19 cellular contexts compared by ENCODE assay signal in the genomic region with DNA sequence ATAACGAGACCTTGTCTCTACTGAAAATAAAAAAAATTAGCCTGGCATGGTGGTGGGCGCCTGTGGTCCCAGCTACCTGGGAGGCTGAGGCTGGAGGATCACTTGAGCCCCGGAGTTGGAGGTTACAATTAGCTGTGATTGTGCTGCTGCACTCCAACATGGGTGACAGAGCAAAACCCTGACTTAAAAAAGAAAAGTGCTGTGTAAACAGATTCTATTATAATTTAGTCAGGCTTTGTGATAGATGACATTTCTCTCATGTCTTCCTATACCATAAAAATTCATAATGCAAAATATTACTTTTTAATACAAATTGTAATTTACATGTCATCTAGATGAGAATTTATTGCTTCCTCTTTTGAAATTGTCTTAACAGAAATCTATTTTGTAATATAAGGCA.
A peak's percentile ranks its signal among the peaks of the same experiment; 100 is the strongest.
DNase-seq lines count a peak whose midpoint lies in the region; ATAC-seq, FAIRE-seq and TF ChIP-seq lines count a peak whose summit lies in the region.
"Had no signal": no experiment of that assay in that cellular context is flagged by ENCODE, and none has a peak within 500 bp of the region (broad histone marks: within the 10 kb centered on the region; RNA-seq: fewer than 3 reads in every experiment).

No MANE protein-coding gene starts in this region.

- no peaks in the 10 kb centered on the region for H3K27me3 ChIP-seq in HepG2 (ENCODE audit: control insufficient read depth in 1 of 2, insufficient read depth in 2 of 2, low read length in 2 of 2)
- no peaks in the 10 kb centered on the region for H3K27me3 ChIP-seq in right lobe of liver
- no peaks in the 10 kb centered on the region for H3K27me3 ChIP-seq in WERI-Rb-1 (ENCODE audit: insufficient read depth, low read depth, severe bottlenecking)

- H3K79me2 ChIP-seq in HepG2 (ENCODE audit: insufficient read depth, low read length): no peaks in the 10 kb centered on the region

- H3K9me3 ChIP-seq in HepG2 (ENCODE audit: low read length) (no peaks in the 10 kb centered on the region), right lobe of liver (no peaks in the 10 kb centered on the region), WERI-Rb-1 (ENCODE audit: severe bottlenecking) (no peaks in the 10 kb centered on the region)
- H3K9me3 ChIP-seq: HAP-1 had no signal

- DNase-seq in HepG2 (ENCODE audit: low spot score) (no peak), right lobe of liver (no peak), GF-D8 (lab: John Stamatoyannopoulos, UW) (peak; percentile 23), mucosa of gallbladder (ENCODE audit: low spot score) (no peak), WERI-Rb-1 (no peak)
- DNase-seq: ACHN; C1 segment of cervical spinal cord; Calu3; CD4-positive, alpha-beta memory T cell; COR-L47; DMS53; DMS79 treated with DMSO at 0.1 percent for 48 hours; GOT3; HFFc6 had no signal

- no peaks in the 10 kb centered on the region for H4K20me1 ChIP-seq in HepG2 (ENCODE audit: insufficient read depth, low read length)

- H3K9ac ChIP-seq in HepG2 (ENCODE audit: insufficient read depth, low read depth, low read length): no peak overlapping the region

- H3K4me2 ChIP-seq in HepG2 (ENCODE audit: low read depth, low read length): no peak overlapping the region

- no peak for TF ChIP-seq CTCF in HepG2 (CRISPR knock-in tag; IDR thresholded peaks at IDR 0.05)
- no peak for TF ChIP-seq CTCF in right lobe of liver (IDR thresholded peaks at IDR 0.05)
- no peak for TF ChIP-seq CTCF in WERI-Rb-1 (IDR thresholded peaks at IDR 0.05; ENCODE audit: low read depth, low read length)

- no peak overlapping the region for H3K4me3 ChIP-seq in HepG2 (replicated peaks in 1 of 3; ENCODE audit: insufficient read depth in 1 of 3, low read depth in 2 of 3, low read length in 3 of 3)
- H3K4me3 ChIP-seq in right lobe of liver: no peak overlapping the region
- no peak overlapping the region for H3K4me3 ChIP-seq in WERI-Rb-1 (ENCODE audit: low read depth, low read length)
- H3K4me3 ChIP-seq: HAP-1 had no signal

- intact Hi-C loops in HepG2 (cut with micrococcal nuclease; ENCODE audit: unreplicated experiment) (no loop called here), right lobe of liver (cut with DNase I) (no loop called here)

- CTCF ChIA-PET in HepG2 (lab: Yijun Ruan, JAX; ENCODE audit: low intra/inter-chr PET ratio, low total read pairs): no interaction called here

- TF ChIP-seq EP300 in HepG2 (IDR thresholded peaks at IDR 0.05; ENCODE audit: low read depth in 2 of 2, low read length in 2 of 2) (no peak), HepG2 (CRISPR knock-in tag; IDR thresholded peaks at IDR 0.05; ENCODE audit: borderline replicate concordance) (no peak)

- H3K4me1 ChIP-seq in HepG2 (ENCODE audit: insufficient read depth, low read length) (no peaks in the 10 kb centered on the region), right lobe of liver (no peaks in the 10 kb centered on the region)

- 97% methylated on average over 3 of the region's 3 CpGs for WGBS in HepG2 (ENCODE audit: low lambda C conversion rate)
- 92% methylated on average over 2 of the region's 3 CpGs for WGBS in right lobe of liver (ENCODE audit: insufficient coverage, low coverage, low lambda C conversion rate, missing lambda C conversion rate)

- no peak overlapping the region for H2AFZ ChIP-seq in HepG2 (ENCODE audit: low read length)

- no peak overlapping the region for H3K27ac ChIP-seq in HepG2 (ENCODE audit: extremely low read length, insufficient read depth, low read length)
- no peak overlapping the region for H3K27ac ChIP-seq in right lobe of liver
- H3K27ac ChIP-seq in WERI-Rb-1: no peak overlapping the region

- no peak for TF ChIP-seq RAD21 in HepG2 (CRISPR knock-in tag; IDR thresholded peaks at IDR 0.05)

- FAIRE-seq in HepG2 (lab: Jason Lieb, UNC) (no peak), islet of Langerhans (lab: Jason Lieb, UNC) (peak; percentile 47)
- FAIRE-seq: GM12892, H54 had no signal

- POLR2A ChIA-PET in HepG2 (lab: Yijun Ruan, JAX): no interaction called here

- H3K36me3 ChIP-seq in HepG2 (replicated peaks in 1 of 2; ENCODE audit: control insufficient read depth in 1 of 2, insufficient read depth in 2 of 2, low read length in 2 of 2) (peaks cover 2 to 9% of the 10 kb centered on the region in 2 experiments; a peak in 3 of 5 replicates), right lobe of liver (peaks cover 0 to 12% (median 1%) of the 10 kb centered on the region in 4 donors), WERI-Rb-1 (peaks cover 14% of the 10 kb centered on the region)

- in situ Hi-C loops in HepG2 (cut with HindIII; ENCODE audit: extremely low pct_ligation_motif_present, low pct_unique_long_range_greater_than_20kb): no loop called here

- TF ChIP-seq POLR2A in HepG2 (IDR thresholded peaks at IDR 0.05; ENCODE audit: insufficient read depth in 1 of 2, low read depth in 2 of 2, low read length in 2 of 2) (no peak), right lobe of liver (IDR thresholded peaks at IDR 0.05) (no peak)

- no peak for ATAC-seq in HepG2
- ATAC-seq in right lobe of liver: no peak
- no peak for ATAC-seq in HG02840 (IDR thresholded peaks at IDR 0.05; ENCODE audit: low FRiP score, unreplicated experiment)

- BruUV-seq in HepG2 (replicated peaks; lab: Mats Ljungman, UMichigan): no TSS peak

TF ChIP-seq in HepG2, 621 proteins besides CTCF, POLR2A, EP300 and RAD21 (continues in another document):
- TF ChIP-seq KLF6 (CRISPR knock-in tag; IDR thresholded peaks at IDR 0.05): no peak
- TF ChIP-seq RCOR2 (CRISPR knock-in tag; IDR thresholded peaks at IDR 0.05): no peak
- TF ChIP-seq, protein P1, sequence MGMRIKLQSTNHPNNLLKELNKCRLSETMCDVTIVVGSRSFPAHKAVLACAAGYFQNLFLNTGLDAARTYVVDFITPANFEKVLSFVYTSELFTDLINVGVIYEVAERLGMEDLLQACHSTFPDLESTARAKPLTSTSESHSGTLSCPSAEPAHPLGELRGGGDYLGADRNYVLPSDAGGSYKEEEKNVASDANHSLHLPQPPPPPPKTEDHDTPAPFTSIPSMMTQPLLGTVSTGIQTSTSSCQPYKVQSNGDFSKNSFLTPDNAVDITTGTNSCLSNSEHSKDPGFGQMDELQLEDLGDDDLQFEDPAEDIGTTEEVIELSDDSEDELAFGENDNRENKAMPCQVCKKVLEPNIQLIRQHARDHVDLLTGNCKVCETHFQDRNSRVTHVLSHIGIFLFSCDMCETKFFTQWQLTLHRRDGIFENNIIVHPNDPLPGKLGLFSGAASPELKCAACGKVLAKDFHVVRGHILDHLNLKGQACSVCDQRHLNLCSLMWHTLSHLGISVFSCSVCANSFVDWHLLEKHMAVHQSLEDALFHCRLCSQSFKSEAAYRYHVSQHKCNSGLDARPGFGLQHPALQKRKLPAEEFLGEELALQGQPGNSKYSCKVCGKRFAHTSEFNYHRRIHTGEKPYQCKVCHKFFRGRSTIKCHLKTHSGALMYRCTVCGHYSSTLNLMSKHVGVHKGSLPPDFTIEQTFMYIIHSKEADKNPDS (CRISPR knock-in tag; IDR thresholded peaks at IDR 0.05): no peak
- no peak for TF ChIP-seq ZNF232 (CRISPR knock-in tag; IDR thresholded peaks at IDR 0.05; ENCODE audit: borderline replicate concordance)
- TF ChIP-seq NFATC3 (CRISPR knock-in tag; IDR thresholded peaks at IDR 0.05): no peak
- TF ChIP-seq, protein P2, sequence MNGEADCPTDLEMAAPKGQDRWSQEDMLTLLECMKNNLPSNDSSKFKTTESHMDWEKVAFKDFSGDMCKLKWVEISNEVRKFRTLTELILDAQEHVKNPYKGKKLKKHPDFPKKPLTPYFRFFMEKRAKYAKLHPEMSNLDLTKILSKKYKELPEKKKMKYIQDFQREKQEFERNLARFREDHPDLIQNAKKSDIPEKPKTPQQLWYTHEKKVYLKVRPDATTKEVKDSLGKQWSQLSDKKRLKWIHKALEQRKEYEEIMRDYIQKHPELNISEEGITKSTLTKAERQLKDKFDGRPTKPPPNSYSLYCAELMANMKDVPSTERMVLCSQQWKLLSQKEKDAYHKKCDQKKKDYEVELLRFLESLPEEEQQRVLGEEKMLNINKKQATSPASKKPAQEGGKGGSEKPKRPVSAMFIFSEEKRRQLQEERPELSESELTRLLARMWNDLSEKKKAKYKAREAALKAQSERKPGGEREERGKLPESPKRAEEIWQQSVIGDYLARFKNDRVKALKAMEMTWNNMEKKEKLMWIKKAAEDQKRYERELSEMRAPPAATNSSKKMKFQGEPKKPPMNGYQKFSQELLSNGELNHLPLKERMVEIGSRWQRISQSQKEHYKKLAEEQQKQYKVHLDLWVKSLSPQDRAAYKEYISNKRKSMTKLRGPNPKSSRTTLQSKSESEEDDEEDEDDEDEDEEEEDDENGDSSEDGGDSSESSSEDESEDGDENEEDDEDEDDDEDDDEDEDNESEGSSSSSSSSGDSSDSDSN (CRISPR knock-in tag; IDR thresholded peaks at IDR 0.05): no peak
- TF ChIP-seq, protein P3, sequence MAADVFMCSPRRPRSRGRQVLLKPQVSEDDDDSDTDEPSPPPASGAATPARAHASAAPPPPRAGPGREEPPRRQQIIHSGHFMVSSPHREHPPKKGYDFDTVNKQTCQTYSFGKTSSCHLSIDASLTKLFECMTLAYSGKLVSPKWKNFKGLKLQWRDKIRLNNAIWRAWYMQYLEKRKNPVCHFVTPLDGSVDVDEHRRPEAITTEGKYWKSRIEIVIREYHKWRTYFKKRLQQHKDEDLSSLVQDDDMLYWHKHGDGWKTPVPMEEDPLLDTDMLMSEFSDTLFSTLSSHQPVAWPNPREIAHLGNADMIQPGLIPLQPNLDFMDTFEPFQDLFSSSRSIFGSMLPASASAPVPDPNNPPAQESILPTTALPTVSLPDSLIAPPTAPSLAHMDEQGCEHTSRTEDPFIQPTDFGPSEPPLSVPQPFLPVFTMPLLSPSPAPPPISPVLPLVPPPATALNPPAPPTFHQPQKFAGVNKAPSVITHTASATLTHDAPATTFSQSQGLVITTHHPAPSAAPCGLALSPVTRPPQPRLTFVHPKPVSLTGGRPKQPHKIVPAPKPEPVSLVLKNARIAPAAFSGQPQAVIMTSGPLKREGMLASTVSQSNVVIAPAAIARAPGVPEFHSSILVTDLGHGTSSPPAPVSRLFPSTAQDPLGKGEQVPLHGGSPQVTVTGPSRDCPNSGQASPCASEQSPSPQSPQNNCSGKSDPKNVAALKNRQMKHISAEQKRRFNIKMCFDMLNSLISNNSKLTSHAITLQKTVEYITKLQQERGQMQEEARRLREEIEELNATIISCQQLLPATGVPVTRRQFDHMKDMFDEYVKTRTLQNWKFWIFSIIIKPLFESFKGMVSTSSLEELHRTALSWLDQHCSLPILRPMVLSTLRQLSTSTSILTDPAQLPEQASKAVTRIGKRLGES (CRISPR knock-in tag; IDR thresholded peaks at IDR 0.05; ENCODE audit: borderline replicate concordance): no peak
- TF ChIP-seq MEIS2 (CRISPR knock-in tag; IDR thresholded peaks at IDR 0.05): no peak
- TF ChIP-seq ZNF282 (IDR thresholded peaks at IDR 0.05; ENCODE audit: partially characterized antibody): no peak
- TF ChIP-seq MAFF (IDR thresholded peaks at IDR 0.05; ENCODE audit: low read depth, low read length): peak; percentile 37; the same call in 1 of the 2 replicates
- no peak for TF ChIP-seq ZNF441 (CRISPR knock-in tag; IDR thresholded peaks at IDR 0.05; ENCODE audit: borderline replicate concordance)
- TF ChIP-seq ZFYVE20 (CRISPR knock-in tag; IDR thresholded peaks at IDR 0.05; ENCODE audit: borderline replicate concordance, low read depth): no peak
- no peak for TF ChIP-seq ZNF747 (CRISPR knock-in tag; IDR thresholded peaks at IDR 0.05; ENCODE audit: borderline replicate concordance)
- TF ChIP-seq ZC3H13 (CRISPR knock-in tag; IDR thresholded peaks at IDR 0.05): no peak
